In the genomic region with DNA sequence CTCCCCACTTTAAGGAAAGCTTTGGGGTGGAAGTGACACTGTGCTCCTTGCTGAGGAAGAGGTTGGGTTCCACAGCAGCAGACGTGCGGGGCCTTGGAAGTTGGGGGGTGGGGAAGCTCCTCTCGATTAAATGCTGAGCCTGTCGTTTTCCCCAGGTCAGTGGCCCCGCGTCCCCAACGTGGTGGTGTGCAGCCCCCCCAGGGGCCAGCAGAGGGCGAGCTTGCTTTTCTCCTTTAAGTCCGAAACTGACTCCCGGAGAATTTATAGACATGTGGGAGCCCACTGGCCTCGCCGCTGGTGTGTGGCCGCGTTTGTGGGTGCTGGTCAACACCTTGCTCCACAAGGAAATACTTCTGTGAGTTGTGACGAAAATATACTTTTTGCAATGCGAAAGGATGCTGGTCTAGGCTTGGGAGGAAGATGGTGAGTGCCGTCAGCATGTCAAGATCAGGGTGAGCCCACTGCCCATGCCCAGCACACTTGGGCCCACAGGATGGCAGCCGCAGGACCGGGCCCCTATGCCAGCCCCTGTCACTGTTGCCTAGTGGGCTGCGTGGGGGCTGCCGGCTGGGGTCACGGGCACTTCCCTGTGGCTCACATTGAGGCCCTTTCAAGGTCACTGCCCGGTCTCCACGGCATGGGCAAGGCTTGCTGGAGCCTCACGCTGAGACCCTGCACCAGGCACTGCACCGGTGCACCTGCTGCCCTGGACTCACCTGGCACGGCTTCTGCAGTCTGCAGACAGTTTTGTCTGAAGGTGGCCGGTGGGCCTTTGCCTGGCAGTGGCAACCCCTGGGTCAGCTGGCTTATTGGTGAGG, we compare ENCODE assay signal across 9 cellular contexts. TPM values are rescaled to one million over a fixed set of nuclear protein-coding genes. Genes with fewer than 3 reads are reported as not detected.
A peak's percentile ranks its signal among the peaks of the same experiment; 100 is the strongest.
DNase-seq lines count a peak whose midpoint lies in the region; ATAC-seq, FAIRE-seq and TF ChIP-seq lines count a peak whose summit lies in the region.
"Had no signal": no experiment of that assay in that cellular context is flagged by ENCODE, and none has a peak within 500 bp of the region (broad histone marks: within the 10 kb centered on the region; RNA-seq: fewer than 3 reads in every experiment).

No MANE protein-coding gene starts in this region.

- no peak for FAIRE-seq in bronchial epithelial cell (lab: Jason Lieb, UNC)

- H3K36me3 ChIP-seq in H7 (replicated peaks; ENCODE audit: control insufficient read depth, insufficient read depth, low read length) (peaks cover 7% of the 10 kb centered on the region), bronchial epithelial cell (ENCODE audit: control insufficient read depth, insufficient read depth, low read length) (peaks cover 24% of the 10 kb centered on the region)

- peak; percentile 47 for DNase-seq in CD1c-positive myeloid dendritic cell (ENCODE audit: extremely low spot score)
- DNase-seq in H7: peak; percentile 95
- peak; percentile 46 for DNase-seq in SW480 (ENCODE audit: low spot score)
- DNase-seq in bronchial epithelial cell (ENCODE audit: low read depth): no peak
- peak; percentile 43 for DNase-seq in kidney tubule cell (ENCODE audit: low spot score)
- DNase-seq in stimulated activated CD4-positive, alpha-beta T cell treated with anti-CD3 and anti-CD28 coated beads, TNF-alpha, amount 100 ng/mL, for 24 hours (ENCODE audit: low read depth in 3 of 3): peak in 2 of 3 experiments; percentile 12 to 46

- H3K27me3 ChIP-seq in H7 (ENCODE audit: control insufficient read depth, insufficient read depth, low read length) (no peaks in the 10 kb centered on the region), bronchial epithelial cell (ENCODE audit: control insufficient read depth, insufficient read depth, low read length) (no peaks in the 10 kb centered on the region)

- ATAC-seq in GM21723 (IDR thresholded peaks at IDR 0.05; ENCODE audit: unreplicated experiment) (no peak), HG03571 (IDR thresholded peaks at IDR 0.05; ENCODE audit: unreplicated experiment) (no peak)

- TF ChIP-seq CTCF in bronchial epithelial cell (IDR thresholded peaks at IDR 0.05; ENCODE audit: insufficient read depth, low read length, severe bottlenecking): peak; percentile 80

- no peak overlapping the region for H3K4me3 ChIP-seq in H7 (ENCODE audit: insufficient read depth, low read depth, low read length)
- no peak overlapping the region for H3K4me3 ChIP-seq in bronchial epithelial cell (ENCODE audit: low read depth, low read length)
- H3K4me3 ChIP-seq: skin epidermis had no signal

RNA-seq across cellular contexts. Expression of a gene that starts 9.4 kb away (rescaled TPM):
- total RNA-seq in H7 (2014; rRNA removed; shearing (Covaris generic)): 12.6 and 16.1 TPM in 2 replicates
- 6.9 and 8.2 TPM in 2 replicates for total RNA-seq in bronchial epithelial cell

RNA-seq across cellular contexts. Expression of a gene that starts 49.9 kb away (rescaled TPM):
- total RNA-seq in H7 (2014; rRNA removed; shearing (Covaris generic)): not detected in 2 replicates
- not detected in 2 replicates for total RNA-seq in bronchial epithelial cell
